Comparison of ENCODE assay signal across 1 cellular context in the genomic region with DNA sequence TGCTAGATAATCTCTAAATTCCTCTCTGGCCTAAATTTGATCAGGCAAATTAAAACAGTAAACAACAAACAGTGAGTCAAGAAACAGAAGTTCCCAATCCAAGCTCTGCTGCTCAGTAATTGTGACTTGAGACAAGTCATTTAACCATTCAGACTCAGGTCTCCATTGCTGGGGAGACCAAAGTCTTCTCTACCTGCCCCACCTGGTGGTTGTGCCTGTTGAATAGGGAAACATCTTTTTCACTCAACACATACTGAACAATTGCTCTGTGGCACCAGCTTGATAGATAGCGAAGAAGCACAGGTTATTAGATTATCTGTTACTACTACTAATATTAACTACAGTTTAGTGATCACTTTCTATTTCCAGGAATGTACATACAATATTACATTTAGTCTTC.
TF ChIP-seq lines count a peak whose summit lies in the region.

No MANE protein-coding gene starts in this region.

TF ChIP-seq in IMR-90, 13 proteins besides CTCF, POLR2A, EP300 and RAD21 (continued from another document):
- TF ChIP-seq, protein P1, sequence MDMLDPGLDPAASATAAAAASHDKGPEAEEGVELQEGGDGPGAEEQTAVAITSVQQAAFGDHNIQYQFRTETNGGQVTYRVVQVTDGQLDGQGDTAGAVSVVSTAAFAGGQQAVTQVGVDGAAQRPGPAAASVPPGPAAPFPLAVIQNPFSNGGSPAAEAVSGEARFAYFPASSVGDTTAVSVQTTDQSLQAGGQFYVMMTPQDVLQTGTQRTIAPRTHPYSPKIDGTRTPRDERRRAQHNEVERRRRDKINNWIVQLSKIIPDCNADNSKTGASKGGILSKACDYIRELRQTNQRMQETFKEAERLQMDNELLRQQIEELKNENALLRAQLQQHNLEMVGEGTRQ (IDR thresholded peaks at IDR 0.05; ENCODE audit: low read depth, low read length), result no peak
- TF ChIP-seq MAFK (IDR thresholded peaks at IDR 0.05; ENCODE audit: low read depth, low read length) (no peak), NFE2L2 (IDR thresholded peaks at IDR 0.05; ENCODE audit: low read depth, low read length) (no peak), CEBPB (IDR thresholded peaks at IDR 0.05; ENCODE audit: low read depth, low read length) (no peak), MXI1 (IDR thresholded peaks at IDR 0.05; ENCODE audit: borderline replicate concordance, low read depth, low read length) (no peak), MAZ (IDR thresholded peaks at IDR 0.05; ENCODE audit: borderline replicate concordance, low read depth, low read length) (no peak), BHLHE40 (IDR thresholded peaks at IDR 0.05; ENCODE audit: low read depth, low read length) (no peak), RCOR1 (IDR thresholded peaks at IDR 0.05; ENCODE audit: insufficient replicate concordance, low read length) (no peak), RFX5 (IDR thresholded peaks at IDR 0.05; ENCODE audit: low read depth, low read length) (no peak), SMC3 (IDR thresholded peaks at IDR 0.05; ENCODE audit: low read depth, low read length) (no peak)
- TF ChIP-seq, protein P2, sequence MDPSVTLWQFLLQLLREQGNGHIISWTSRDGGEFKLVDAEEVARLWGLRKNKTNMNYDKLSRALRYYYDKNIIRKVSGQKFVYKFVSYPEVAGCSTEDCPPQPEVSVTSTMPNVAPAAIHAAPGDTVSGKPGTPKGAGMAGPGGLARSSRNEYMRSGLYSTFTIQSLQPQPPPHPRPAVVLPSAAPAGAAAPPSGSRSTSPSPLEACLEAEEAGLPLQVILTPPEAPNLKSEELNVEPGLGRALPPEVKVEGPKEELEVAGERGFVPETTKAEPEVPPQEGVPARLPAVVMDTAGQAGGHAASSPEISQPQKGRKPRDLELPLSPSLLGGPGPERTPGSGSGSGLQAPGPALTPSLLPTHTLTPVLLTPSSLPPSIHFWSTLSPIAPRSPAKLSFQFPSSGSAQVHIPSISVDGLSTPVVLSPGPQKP (IDR thresholded peaks at IDR 0.05; ENCODE audit: borderline replicate concordance, low read depth, low read length), result no peak
